In the genomic region with DNA sequence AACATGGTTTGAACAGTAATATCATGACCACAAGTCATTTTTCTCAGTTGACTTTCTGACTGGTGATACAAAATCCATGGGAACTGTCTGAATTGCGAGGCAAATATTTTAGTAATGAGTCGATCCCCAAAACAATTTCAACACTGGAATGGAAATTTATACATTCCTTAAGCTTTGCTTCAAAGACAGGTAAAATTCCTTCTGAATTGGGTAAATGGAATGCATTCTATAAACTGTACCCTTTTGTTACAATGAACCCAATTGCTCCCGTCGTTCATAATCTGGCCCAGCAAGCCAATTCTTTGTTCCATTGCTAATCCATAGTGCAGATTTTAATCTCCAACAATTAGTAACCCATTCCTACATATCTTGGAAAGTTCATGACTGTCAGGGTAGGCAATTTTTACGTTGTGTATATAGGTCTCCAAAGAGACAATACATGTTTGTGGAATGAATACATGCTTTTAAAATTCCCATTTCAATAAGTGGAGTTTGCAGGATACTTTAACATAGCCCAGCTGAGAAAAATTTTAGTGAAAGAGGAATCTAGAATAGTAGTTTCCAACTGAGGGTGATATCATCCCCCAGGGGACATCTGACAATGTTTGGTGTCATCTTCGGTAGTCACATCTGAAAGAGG, we compare ENCODE assay signal across 18 cellular contexts. TPM values are rescaled to one million over a fixed set of nuclear protein-coding genes. Genes with fewer than 3 reads are reported as not detected.
DNase-seq lines count a peak whose midpoint lies in the region; ATAC-seq, FAIRE-seq and TF ChIP-seq lines count a peak whose summit lies in the region.
"Had no signal": no experiment of that assay in that cellular context is flagged by ENCODE, and none has a peak within 500 bp of the region (broad histone marks: within the 10 kb centered on the region; RNA-seq: fewer than 3 reads in every experiment).

No MANE protein-coding gene starts in this region.

- FAIRE-seq in HTR-8/SVneo (lab: Jason Lieb, UNC): peak; percentile 95

- no peaks in the 10 kb centered on the region for H3K36me3 ChIP-seq in adipocyte (ENCODE audit: control insufficient read depth, insufficient read depth, low read length, severe bottlenecking)
- H3K36me3 ChIP-seq in lower lobe of right lung: no peaks in the 10 kb centered on the region
- H3K36me3 ChIP-seq: ascending aorta, sigmoid colon, tibial nerve had no signal

- H3K4me1 Mint-ChIP-seq in osteocyte (ENCODE audit: unreplicated experiment): no peaks in the 10 kb centered on the region
- H3K4me1 Mint-ChIP-seq: neural crest cell had no signal

- H3K27me3 Mint-ChIP-seq in osteocyte (ENCODE audit: unreplicated experiment): no peaks in the 10 kb centered on the region

- intact Hi-C loops in lower lobe of right lung (cut with DNase I): no loop called here

- H3K4me3 Mint-ChIP-seq in osteocyte (ENCODE audit: unreplicated experiment): no peak overlapping the region
- H3K4me3 Mint-ChIP-seq: neural crest cell had no signal

- H3K9me3 ChIP-seq in adipocyte (ENCODE audit: control insufficient read depth, low read length) (peaks cover 4% of the 10 kb centered on the region), lower lobe of right lung (no peaks in the 10 kb centered on the region)
- H3K9me3 ChIP-seq: ascending aorta had no signal

- DNase-seq in AG08396 (ENCODE audit: low spot score) (peak; percentile 32), HTR-8/SVneo (ENCODE audit: insufficient read length, low spot score) (peak; percentile 76), adipocyte (ENCODE audit: low read depth) (peak; percentile 60), foreskin keratinocyte (peak; percentile 98), osteocyte (ENCODE audit: extremely low spot score, unreplicated experiment) (no peak), lower lobe of right lung (no peak), GF-D8 (lab: John Stamatoyannopoulos, UW) (no peak)
- DNase-seq in activated CD4-positive, alpha-beta T cell treated with anti-CD3 and anti-CD28 coated beads, Interleukin-2, amount 50 U/mL, for 4 hours: no peak
- DNase-seq: activated effector memory CD4-positive, alpha-beta T cell treated with Interleukin-2 at 50 U/mL for 16 hours; dorsolateral prefrontal cortex; NCI-H1417; NCI-H446; sigmoid colon had no signal

- no peak overlapping the region for H3K9ac ChIP-seq in adipocyte (ENCODE audit: low read length)

- H3K36me3 Mint-ChIP-seq in osteocyte (ENCODE audit: unreplicated experiment): no peaks in the 10 kb centered on the region

- H3K27me3 ChIP-seq in adipocyte (replicated peaks; ENCODE audit: control insufficient read depth, insufficient read depth, low read length) (no peaks in the 10 kb centered on the region), foreskin keratinocyte (no peaks in the 10 kb centered on the region), lower lobe of right lung (ENCODE audit: low read depth) (peaks cover 4% of the 10 kb centered on the region)
- H3K27me3 ChIP-seq: ascending aorta, sigmoid colon, tibial nerve had no signal

- peak overlapping the region; percentile 93 for H3K27ac ChIP-seq in foreskin keratinocyte
- no peak overlapping the region for H3K27ac ChIP-seq in lower lobe of right lung
- H3K27ac ChIP-seq: ascending aorta, dorsolateral prefrontal cortex, sigmoid colon, SK-N-MC, tibial nerve had no signal

- no peak overlapping the region for H3K27ac Mint-ChIP-seq in osteocyte (ENCODE audit: unreplicated experiment)

- H3K9me3 Mint-ChIP-seq in osteocyte (ENCODE audit: unreplicated experiment): no peaks in the 10 kb centered on the region

- no peak for TF ChIP-seq CTCF in foreskin keratinocyte (conservative IDR thresholded peaks at IDR 0.05)
- TF ChIP-seq CTCF in osteocyte (IDR thresholded peaks at IDR 0.05): no peak
- TF ChIP-seq CTCF in lower lobe of right lung (IDR thresholded peaks at IDR 0.05): no peak

- H3K4me3 ChIP-seq in adipocyte (ENCODE audit: low read length): no peak overlapping the region
- no peak overlapping the region for H3K4me3 ChIP-seq in lower lobe of right lung
- H3K4me3 ChIP-seq: ascending aorta, dorsolateral prefrontal cortex, lung, sigmoid colon, SK-N-MC, tibial nerve had no signal

- H3K4me1 ChIP-seq in adipocyte (ENCODE audit: control insufficient read depth, insufficient read depth, low read length): peaks cover 4% of the 10 kb centered on the region
- peaks cover 26% of the 10 kb centered on the region for H3K4me1 ChIP-seq in foreskin keratinocyte
- no peaks in the 10 kb centered on the region for H3K4me1 ChIP-seq in lower lobe of right lung
- H3K4me1 ChIP-seq: ascending aorta, sigmoid colon, tibial nerve had no signal

- ATAC-seq in foreskin keratinocyte: peak; percentile 79
- ATAC-seq in lower lobe of right lung: no peak

RNA-seq across cellular contexts. Expression of gene CYP24A1, which starts 32.7 kb away (rescaled TPM):
- total RNA-seq in foreskin keratinocyte (1.4 and 2.3 TPM in 2 replicates), osteocyte (not detected in 2 replicates), lower lobe of right lung (0.21 TPM)
- polyA plus RNA-seq in foreskin keratinocyte: 0.58 and 0.63 TPM in 2 replicates
- total RNA-seq: ascending aorta, sigmoid colon, tibial nerve had no signal

Comparison
In these comparisons a context has a peak if more than half of its experiments do, and no peak if none do; other contexts are left out.
1. DNase-seq: peak in AG08396 (single experiment), HTR-8/SVneo (single experiment), adipocyte (single experiment) and foreskin keratinocyte (2 of 2); none in activated CD4-positive, alpha-beta T cell treated with anti-CD3 and anti-CD28 coated beads, Interleukin-2, amount 50 U/mL, for 4 hours (0 of 2), osteocyte (single experiment), lower lobe of right lung (single experiment) and GF-D8 (single experiment).